In the genomic region with DNA sequence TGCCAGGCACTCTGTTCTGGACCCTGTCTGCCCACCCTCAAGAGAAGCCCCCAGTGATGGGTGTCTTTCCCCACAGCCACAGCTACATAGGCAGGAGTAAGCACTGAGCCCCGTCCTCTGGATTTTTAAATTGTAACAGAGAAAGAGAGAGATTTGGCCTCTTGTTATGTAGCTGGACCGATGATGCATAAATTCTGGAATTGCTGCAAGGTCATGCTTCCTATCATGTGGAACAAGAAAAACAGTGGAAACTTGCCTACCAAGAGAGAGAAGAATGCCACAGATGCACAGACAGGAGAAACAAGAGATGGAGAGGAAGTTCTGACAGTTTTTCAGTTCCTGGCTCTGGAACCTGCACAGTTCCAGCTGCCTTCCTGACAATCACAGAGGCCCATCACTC, we compare ENCODE assay signal across 15 cellular contexts.
DNase-seq lines count a peak whose midpoint lies in the region; ATAC-seq lines count a peak whose summit lies in the region.
"Had no signal": no experiment of that assay in that cellular context is flagged by ENCODE, and none has a peak within 500 bp of the region (broad histone marks: within the 10 kb centered on the region; RNA-seq: fewer than 3 reads in every experiment).

No MANE protein-coding gene starts in this region.

- no peak for ATAC-seq in stimulated activated memory B cell treated with anti-CD40 and anti-IgM and Interleukin-4, amounts not matched to agents 10 μg/mL and 1 μg/mL and 100 μg/mL, for 72 hours
- ATAC-seq in HG02973 (IDR thresholded peaks at IDR 0.05; ENCODE audit: unreplicated experiment), result no peak
- ATAC-seq: activated naive CD4-positive, alpha-beta T cell treated with anti-CD3 and anti-CD28 coated beads, Interleukin-2, amount 50 U/mL, for 72 hours; stimulated activated naive CD8-positive, alpha-beta T cell treated with anti-CD3 and anti-CD28 coated beads, Interleukin-15, Interleukin-2, amounts not matched to agents 100 U/mL and 50 U/mL, for 24 hours had no signal

- H3K27me3 Mint-ChIP-seq in stimulated activated memory B cell treated with anti-CD40 and anti-IgM and Interleukin-4, amounts not matched to agents 10 μg/mL and 1 μg/mL and 100 μg/mL, for 72 hours, result no peaks in the 10 kb centered on the region
- H3K27me3 Mint-ChIP-seq: activated B cell treated with CpG ODN at 0.5 μM for 24 hours had no signal

- H3K4me3 Mint-ChIP-seq in stimulated activated memory B cell treated with anti-CD40 and anti-IgM and Interleukin-4, amounts not matched to agents 10 μg/mL and 1 μg/mL and 100 μg/mL, for 72 hours, result no peak overlapping the region
- H3K4me3 Mint-ChIP-seq: activated B cell treated with CpG ODN at 0.5 μM for 24 hours, H9 had no signal

- peak overlapping the region; percentile 28 for H3K27ac Mint-ChIP-seq in stimulated activated memory B cell treated with anti-CD40 and anti-IgM and Interleukin-4, amounts not matched to agents 10 μg/mL and 1 μg/mL and 100 μg/mL, for 72 hours
- H3K27ac Mint-ChIP-seq: activated B cell treated with CpG ODN at 0.5 μM for 24 hours; activated naive CD4-positive, alpha-beta T cell treated with anti-CD3 and anti-CD28 coated beads, Interleukin-2, amount 50 U/mL, for 72 hours; H9 had no signal

- DNase-seq in DMS79 treated with DMSO at 0.1 percent for 48 hours (lab: John Stamatoyannopoulos, UW) (peak; percentile 84), amniotic stem cell (lab: John Stamatoyannopoulos, UW) (peak; percentile 77), glomerular endothelial cell (ENCODE audit: extremely low read depth, low read depth, low spot score) (peak; percentile 25), NCI-H2227 (lab: John Stamatoyannopoulos, UW; ENCODE audit: unreplicated experiment) (no peak), NCI-H1105 (lab: John Stamatoyannopoulos, UW) (no peak), NCI-H1694 treated with DMSO at 0.1 percent for 48 hours (lab: John Stamatoyannopoulos, UW) (no peak)
- DNase-seq: activated B cell treated with CpG ODN at 0.5 μM for 24 hours; dorsolateral prefrontal cortex; H9; kidney; right cardiac atrium; stimulated activated naive CD8-positive, alpha-beta T cell treated with anti-CD3 and anti-CD28 coated beads, Interleukin-15, Interleukin-2, amounts not matched to agents 100 U/mL and 50 U/mL, for 24 hours had no signal

- H3K9me3 Mint-ChIP-seq in stimulated activated memory B cell treated with anti-CD40 and anti-IgM and Interleukin-4, amounts not matched to agents 10 μg/mL and 1 μg/mL and 100 μg/mL, for 72 hours, result peaks cover 4% of the 10 kb centered on the region
- H3K9me3 Mint-ChIP-seq: H9 had no signal

- H3K4me1 Mint-ChIP-seq in stimulated activated memory B cell treated with anti-CD40 and anti-IgM and Interleukin-4, amounts not matched to agents 10 μg/mL and 1 μg/mL and 100 μg/mL, for 72 hours, result peaks cover 11% of the 10 kb centered on the region
- H3K4me1 Mint-ChIP-seq: H9 had no signal

- H3K36me3 Mint-ChIP-seq in stimulated activated memory B cell treated with anti-CD40 and anti-IgM and Interleukin-4, amounts not matched to agents 10 μg/mL and 1 μg/mL and 100 μg/mL, for 72 hours, result peaks cover 5% of the 10 kb centered on the region

Comparison
In these comparisons a context has a peak if more than half of its experiments do, and no peak if none do; other contexts are left out.
1. DNase-seq: peak in DMS79 treated with DMSO at 0.1 percent for 48 hours (single experiment), amniotic stem cell (single experiment) and glomerular endothelial cell (single experiment); none in NCI-H2227 (single experiment), NCI-H1105 (single experiment) and NCI-H1694 treated with DMSO at 0.1 percent for 48 hours (single experiment).